Comparison of ENCODE assay signal across 15 cellular contexts in genomic region chr18:48036641-48037421, GRCh38.
DNase-seq lines count a peak whose midpoint lies in the region; ATAC-seq and TF ChIP-seq lines count a peak whose summit lies in the region.
"Had no signal": no experiment of that assay in that cellular context is flagged by ENCODE, and none has a peak within 500 bp of the region (broad histone marks: within the 10 kb centered on the region; RNA-seq: fewer than 3 reads in every experiment).

No MANE protein-coding gene starts in this region.

- H3K9ac ChIP-seq in GM23248 = no peak overlapping the region
- H3K9ac ChIP-seq in mesenchymal stem cell (ENCODE audit: low read length) = no peak overlapping the region
- no peak overlapping the region for H3K9ac ChIP-seq in Karpas-422 (ENCODE audit: low read length)

- H2BK12ac ChIP-seq in mesenchymal stem cell (ENCODE audit: low read length in 2 of 2) = no peak overlapping the region

- H4K20me1 ChIP-seq in GM23248 (ENCODE audit: insufficient read depth) = no peaks in the 10 kb centered on the region
- H4K20me1 ChIP-seq in Karpas-422 (ENCODE audit: insufficient read depth, low read depth, low read length) = no peaks in the 10 kb centered on the region

- H3K4me2 ChIP-seq in GM23248 (ENCODE audit: unreplicated experiment) (no peak overlapping the region), mesenchymal stem cell (ENCODE audit: low read length, poor library complexity, severe bottlenecking) (no peak overlapping the region), Karpas-422 (ENCODE audit: low read depth, low read length, poor library complexity, severe bottlenecking) (no peak overlapping the region)

- ATAC-seq in HG03439 (IDR thresholded peaks at IDR 0.05; ENCODE audit: unreplicated experiment) = no peak
- ATAC-seq: stimulated activated naive CD8-positive, alpha-beta T cell treated with anti-CD3 and anti-CD28 coated beads, Interleukin-15, Interleukin-2, amounts not matched to agents 100 U/mL and 50 U/mL, for 24 hours had no signal

- in situ Hi-C loops in ACHN (cut with HindIII; ENCODE audit: low pct_ligation_motif_present, low pct_unique_long_range_greater_than_20kb, low sequenced_read_pairs) (no loop called here), GM23248 (cut with MboI) (no loop called here)

- H3K36me3 ChIP-seq in GM23248 (ENCODE audit: low read depth) (no peaks in the 10 kb centered on the region), mesenchymal stem cell (ENCODE audit: control insufficient read depth in 1 of 2, insufficient read depth in 2 of 2, low read depth in 1 of 2, low read length in 2 of 2) (no peaks in the 10 kb centered on the region), Karpas-422 (ENCODE audit: insufficient read depth, low read length) (no peaks in the 10 kb centered on the region), BE2C (no peaks in the 10 kb centered on the region)
- H3K36me3 ChIP-seq: colonic mucosa, MG63, right atrium auricular region had no signal

- no peak overlapping the region for H3K4me3 ChIP-seq in GM23248
- no peak overlapping the region for H3K4me3 ChIP-seq in mesenchymal stem cell (ENCODE audit: insufficient read depth in 1 of 2, low read depth in 1 of 2, low read length in 2 of 2)
- no peak overlapping the region for H3K4me3 ChIP-seq in Karpas-422 (ENCODE audit: low read length)
- H3K4me3 ChIP-seq in BE2C (ENCODE audit: low read depth, low read length) = no peak overlapping the region
- H3K4me3 ChIP-seq: colonic mucosa, MG63, right atrium auricular region had no signal

- H3K9me3 ChIP-seq in GM23248 (ENCODE audit: low read depth) (no peaks in the 10 kb centered on the region), mesenchymal stem cell (ENCODE audit: control insufficient read depth, low read length) (no peaks in the 10 kb centered on the region), Karpas-422 (ENCODE audit: low read length) (no peaks in the 10 kb centered on the region), BE2C (no peaks in the 10 kb centered on the region)
- H3K9me3 ChIP-seq: colonic mucosa, MG63, right atrium auricular region had no signal

- H3K23ac ChIP-seq in mesenchymal stem cell (ENCODE audit: low read length in 2 of 2) = no peak overlapping the region

- H3K79me2 ChIP-seq in GM23248 (ENCODE audit: insufficient read depth) = no peaks in the 10 kb centered on the region
- no peaks in the 10 kb centered on the region for H3K79me2 ChIP-seq in Karpas-422 (ENCODE audit: low read length)

- no peak overlapping the region for H2BK120ac ChIP-seq in mesenchymal stem cell (ENCODE audit: low read depth, low read length)

- H3K4me1 ChIP-seq in GM23248 (ENCODE audit: insufficient read depth) (peaks cover 10% of the 10 kb centered on the region; the same call in 1 of the 2 replicates), mesenchymal stem cell (ENCODE audit: control insufficient read depth, insufficient read depth, low read depth, low read length) (peaks cover 13% of the 10 kb centered on the region), Karpas-422 (ENCODE audit: low read length) (no peaks in the 10 kb centered on the region), BE2C (peaks cover 25% of the 10 kb centered on the region)
- H3K4me1 ChIP-seq: colonic mucosa had no signal

- H3K4ac ChIP-seq in mesenchymal stem cell (ENCODE audit: low read depth in 1 of 2, low read length in 2 of 2) = no peak overlapping the region

- H2BK5ac ChIP-seq in mesenchymal stem cell (ENCODE audit: low read depth, low read length, poor library complexity, severe bottlenecking) = no peak overlapping the region

- H4K8ac ChIP-seq in mesenchymal stem cell (ENCODE audit: low read length) = no peak overlapping the region

- DNase-seq in ACHN (peak; percentile 61), GM23248 (peak; percentile 56), astrocyte of the hippocampus (ENCODE audit: low read depth, low spot score) (peak; percentile 29), mesenchymal stem cell (no peak), foreskin melanocyte (no peak), Karpas-422 (no peak), BE2C (no peak)
- DNase-seq: activated T-cell treated with anti-CD3 and anti-CD28 coated beads for 4 hours; colonic mucosa; NK-92 treated with Interleukin-12 subunit alpha and Interleukin-12 subunit beta, amount 100 ng/mL, for 24 hours; stimulated activated naive CD8-positive, alpha-beta T cell treated with anti-CD3 and anti-CD28 coated beads, Interleukin-15, Interleukin-2, amounts not matched to agents 100 U/mL and 50 U/mL, for 24 hours had no signal

- H2AFZ ChIP-seq in GM23248 = no peak overlapping the region
- H2AFZ ChIP-seq in mesenchymal stem cell (ENCODE audit: low read depth, low read length) = no peak overlapping the region
- H2AFZ ChIP-seq in Karpas-422 (ENCODE audit: low read length) = no peak overlapping the region

- peak overlapping the region; percentile 19 for H2AK5ac ChIP-seq in mesenchymal stem cell (ENCODE audit: low read length, severe bottlenecking)

- H3K18ac ChIP-seq in mesenchymal stem cell (ENCODE audit: low read depth in 1 of 2, low read length in 2 of 2) = no peak overlapping the region

- no peaks in the 10 kb centered on the region for H3K27me3 ChIP-seq in GM23248 (replicated peaks; ENCODE audit: insufficient read depth)
- peaks cover 0 to 4% of the 10 kb centered on the region in 2 experiments for H3K27me3 ChIP-seq in mesenchymal stem cell (ENCODE audit: control insufficient read depth in 1 of 2, insufficient read depth in 1 of 2, low read length in 2 of 2)
- no peaks in the 10 kb centered on the region for H3K27me3 ChIP-seq in Karpas-422 (ENCODE audit: low read length)
- no peaks in the 10 kb centered on the region for H3K27me3 ChIP-seq in BE2C
- H3K27me3 ChIP-seq: colonic mucosa, MG63, right atrium auricular region had no signal

- H3K27ac ChIP-seq in GM23248 (no peak overlapping the region), mesenchymal stem cell (ENCODE audit: low read length, poor library complexity, severe bottlenecking) (no peak overlapping the region), Karpas-422 (ENCODE audit: low read length) (no peak overlapping the region)
- H3K27ac ChIP-seq: colonic mucosa, VCaP had no signal

- peaks cover 6% of the 10 kb centered on the region; the same call in 1 of the 2 replicates for H3F3A ChIP-seq in GM23248 (ENCODE audit: insufficient read depth)

- no peaks in the 10 kb centered on the region for H3K79me1 ChIP-seq in mesenchymal stem cell (replicated peaks; ENCODE audit: low read length, poor library complexity, severe bottlenecking)

- TF ChIP-seq CTCF in BE2C (IDR thresholded peaks at IDR 0.05; ENCODE audit: low read depth, low read length) = no peak

- H3K9me2 ChIP-seq in GM23248 (ENCODE audit: insufficient read depth) (no peaks in the 10 kb centered on the region), Karpas-422 (replicated peaks; ENCODE audit: insufficient read depth, low read length) (no peaks in the 10 kb centered on the region)

- H4K91ac ChIP-seq in mesenchymal stem cell (ENCODE audit: low read length) = no peak overlapping the region

- H2BK15ac ChIP-seq in mesenchymal stem cell (ENCODE audit: low read depth, poor library complexity, severe bottlenecking) = no peak overlapping the region

- no peak overlapping the region for H3K14ac ChIP-seq in mesenchymal stem cell (ENCODE audit: low read length in 2 of 2)

- 43 to 48% methylated on average over 14 of the region's 14 CpGs for WGBS in GM23248 (ENCODE audit: low coverage in 1 of 2, low lambda C conversion rate in 2 of 2, missing lambda C conversion rate in 2 of 2), 2 experiments
- WGBS in mesenchymal stem cell = 84% methylated on average over 14 of the region's 14 CpGs

Comparison
In these comparisons a context has a peak if more than half of its experiments do, and no peak if none do; other contexts are left out.
1. DNase-seq: peak in ACHN (single experiment), GM23248 (single experiment) and astrocyte of the hippocampus (single experiment); none in mesenchymal stem cell (single experiment), foreskin melanocyte (single experiment), Karpas-422 (single experiment) and BE2C (single experiment).